In the genomic region with DNA sequence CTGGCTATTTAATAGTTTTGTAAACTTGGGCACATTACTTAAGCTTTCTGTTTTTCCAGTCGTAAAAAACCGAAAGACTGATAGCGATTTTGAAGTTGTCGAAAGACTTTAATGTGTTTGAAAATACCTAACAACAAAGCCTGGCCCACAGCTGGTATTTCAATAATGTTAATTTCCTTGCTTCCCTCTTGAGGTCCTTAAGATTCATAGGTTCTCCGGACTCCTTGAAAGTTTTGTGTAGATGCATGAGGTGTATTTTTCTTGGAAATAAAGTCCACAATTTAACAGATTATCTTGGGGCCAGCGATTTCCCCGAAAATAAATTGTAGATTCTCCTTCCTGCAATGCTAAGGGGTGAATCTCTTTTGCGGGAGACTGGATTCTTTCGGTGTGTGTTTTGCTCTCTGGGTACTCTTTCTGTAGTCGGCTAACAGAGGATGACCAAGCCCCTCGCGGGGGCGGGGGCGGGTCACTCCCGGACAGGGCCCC, we compare ENCODE assay signal across 8 cellular contexts. TPM values are rescaled to one million over a fixed set of nuclear protein-coding genes. Genes with fewer than 3 reads are reported as not detected.
A peak's percentile ranks its signal among the peaks of the same experiment; 100 is the strongest.
DNase-seq lines count a peak whose midpoint lies in the region; ATAC-seq and TF ChIP-seq lines count a peak whose summit lies in the region.

No MANE protein-coding gene starts in this region.

- H3K79me2 ChIP-seq in GM23248 (ENCODE audit: insufficient read depth) = peaks cover 40% of the 10 kb centered on the region

- DNase-seq in GM23248 = no peak
- no peak for DNase-seq in WTC11 (ENCODE audit: low spot score)
- DNase-seq in NCI-H446 treated with DMSO at 0.1 percent for 48 hours (lab: John Stamatoyannopoulos, UW) = no peak
- no peak for DNase-seq in NCI-H524 treated with DMSO at 0.1 percent for 48 hours (lab: John Stamatoyannopoulos, UW)
- no peak for DNase-seq in NCI-H146 (lab: John Stamatoyannopoulos, UW)

- H2AFZ ChIP-seq in GM23248 = peak overlapping the region; percentile 100

- no peak for TF ChIP-seq CTCF in WTC11 (IDR thresholded peaks at IDR 0.05)
- no peak for TF ChIP-seq CTCF in gastroesophageal sphincter (IDR thresholded peaks at IDR 0.05)

- H3K4me3 ChIP-seq in GM23248 = peak overlapping the region; percentile 96
- peak overlapping the region; percentile 34 to 83 for H3K4me3 ChIP-seq in gastroesophageal sphincter
- peak overlapping the region; percentile 80 to 82 (median 82) for H3K4me3 ChIP-seq in skeletal muscle tissue (ENCODE audit: low read length in 3 of 3)

- POLR2A ChIA-PET in WTC11 (lab: Charles Lee) = interaction anchor here (0.5 to 2.4 kb wide), 25 partner anchors 8 to 446 kb away, joined by 3 to 26 read pairs (median 5); a partner anchor contains a TSS

- H3K27me3 ChIP-seq in GM23248 (replicated peaks; ENCODE audit: insufficient read depth) (no peaks in the 10 kb centered on the region), gastroesophageal sphincter (no peaks in the 10 kb centered on the region), skeletal muscle tissue (ENCODE audit: control insufficient read depth in 3 of 3, insufficient read depth in 3 of 3, low read length in 3 of 3) (no peaks in the 10 kb centered on the region)

- H4K20me1 ChIP-seq in GM23248 (ENCODE audit: insufficient read depth) = peaks cover 11% of the 10 kb centered on the region; the same call in 1 of the 2 replicates

- H3K4me2 ChIP-seq in GM23248 (ENCODE audit: unreplicated experiment) = peak overlapping the region; percentile 89

- H3K27ac Mint-ChIP-seq in WTC11 = peak overlapping the region; percentile 100

- TF ChIP-seq POLR2A in gastroesophageal sphincter (IDR thresholded peaks at IDR 0.05) = no peak

- WGBS in GM23248 (ENCODE audit: low coverage in 1 of 2, low lambda C conversion rate in 2 of 2, missing lambda C conversion rate in 2 of 2), 2 experiments = 19 to 21% methylated on average over 15 of the region's 15 CpGs
- WGBS in gastroesophageal sphincter (ENCODE audit: low coverage in 1 of 2), 2 donors = 8 to 10% methylated on average over 6 to 15 of the region's 15 CpGs

- peaks cover 37% of the 10 kb centered on the region for H3K4me1 Mint-ChIP-seq in WTC11

- in situ Hi-C loops in GM23248 (cut with MboI) = no loop called here

- TF ChIP-seq EP300 in gastroesophageal sphincter (IDR thresholded peaks at IDR 0.05) = no peak

- no peaks in the 10 kb centered on the region for H3K9me3 Mint-ChIP-seq in WTC11

- H3K36me3 ChIP-seq in GM23248 (ENCODE audit: low read depth) (peaks cover 23% of the 10 kb centered on the region), gastroesophageal sphincter (peaks cover 0 to 28% of the 10 kb centered on the region in 2 donors), skeletal muscle tissue (ENCODE audit: control insufficient read depth in 3 of 3, insufficient read depth in 3 of 3, low read length in 3 of 3) (peaks cover 11 to 17% (median 12%) of the 10 kb centered on the region in 3 donors)

- H3K4me1 ChIP-seq in GM23248 (ENCODE audit: insufficient read depth) (peaks cover 31% of the 10 kb centered on the region), gastroesophageal sphincter (peaks cover 0 to 46% (median 21%) of the 10 kb centered on the region in 3 donors), skeletal muscle tissue (ENCODE audit: control insufficient read depth in 3 of 3, insufficient read depth in 3 of 3, low read length in 3 of 3) (peaks cover 20 to 25% (median 25%) of the 10 kb centered on the region in 3 donors)

- H3K27me3 Mint-ChIP-seq in WTC11 (ENCODE audit: low read depth) = no peaks in the 10 kb centered on the region

- H3K27ac ChIP-seq in GM23248 (peak overlapping the region; percentile 79), gastroesophageal sphincter (peak overlapping the region; percentile 78 to 94 (median 89)), skeletal muscle tissue (ENCODE audit: low read depth, low read length) (peak overlapping the region; percentile 95)

- H3K9me3 ChIP-seq in GM23248 (ENCODE audit: low read depth) (no peaks in the 10 kb centered on the region), gastroesophageal sphincter (no peaks in the 10 kb centered on the region), skeletal muscle tissue (ENCODE audit: control insufficient read depth in 3 of 3, low read length in 3 of 3) (no peaks in the 10 kb centered on the region)

- peak overlapping the region; percentile 94 for H3K4me3 Mint-ChIP-seq in WTC11

- CTCF ChIA-PET in WTC11 (lab: Charles Lee) = interaction anchor here (0.5 to 2.6 kb wide), 34 partner anchors 8 to 488 kb away, joined by 3 to 21 read pairs (median 4); a partner anchor contains a TSS

- H3K9ac ChIP-seq in GM23248 (peak overlapping the region; percentile 94), skeletal muscle tissue (ENCODE audit: low read depth in 1 of 3, low read length in 3 of 3) (peak overlapping the region; percentile 89 to 91 (median 90))

- peaks cover 31% of the 10 kb centered on the region for H3K36me3 Mint-ChIP-seq in WTC11

- H3F3A ChIP-seq in GM23248 (ENCODE audit: insufficient read depth) = peaks cover 25% of the 10 kb centered on the region

- ATAC-seq in WTC11 = no peak
- no peak for ATAC-seq in gastroesophageal sphincter
- ATAC-seq in HG03442 (IDR thresholded peaks at IDR 0.05; ENCODE audit: unreplicated experiment) = no peak

- no peaks in the 10 kb centered on the region for H3K9me2 ChIP-seq in GM23248 (ENCODE audit: insufficient read depth)

TF ChIP-seq in WTC11, 78 proteins besides CTCF, POLR2A, EP300 and RAD21:
- TF ChIP-seq CREM (CRISPR knock-in tag; IDR thresholded peaks at IDR 0.05) = no peak
- no peak for TF ChIP-seq NFATC4 (CRISPR knock-in tag; IDR thresholded peaks at IDR 0.05)
- TF ChIP-seq TEAD4 (CRISPR knock-in tag; IDR thresholded peaks at IDR 0.05) = no peak
- TF ChIP-seq OVOL2 (CRISPR knock-in tag; IDR thresholded peaks at IDR 0.05; ENCODE audit: borderline replicate concordance) = no peak
- TF ChIP-seq, protein P1, sequence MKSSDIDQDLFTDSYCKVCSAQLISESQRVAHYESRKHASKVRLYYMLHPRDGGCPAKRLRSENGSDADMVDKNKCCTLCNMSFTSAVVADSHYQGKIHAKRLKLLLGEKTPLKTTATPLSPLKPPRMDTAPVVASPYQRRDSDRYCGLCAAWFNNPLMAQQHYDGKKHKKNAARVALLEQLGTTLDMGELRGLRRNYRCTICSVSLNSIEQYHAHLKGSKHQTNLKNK (CRISPR knock-in tag; IDR thresholded peaks at IDR 0.05) = no peak
- TF ChIP-seq KAT7 (CRISPR knock-in tag; IDR thresholded peaks at IDR 0.05; ENCODE audit: borderline replicate concordance) = no peak
- TF ChIP-seq NFE2L1 (CRISPR knock-in tag; IDR thresholded peaks at IDR 0.05) = no peak
- no peak for TF ChIP-seq RORB (CRISPR knock-in tag; IDR thresholded peaks at IDR 0.05)

RNA-seq across cellular contexts. Expression of a gene that starts 0.7 kb away (rescaled TPM):
- total RNA-seq in GM23248 (2014; rRNA removed; shearing (Covaris generic)) = 46.7 and 51.9 TPM in 2 replicates
- polyA plus RNA-seq in GM23248 (2016; fragmentation: Nextera tagmentation; extraction: Ambion mirVana) = 80.2 and 81.9 TPM in 2 replicates
- 111 to 126 TPM (median 114 TPM) in 3 replicates for total RNA-seq in WTC11 (2021)
- total RNA-seq in gastroesophageal sphincter = 10 to 100 TPM; 40.7 to 48.6 (median 44.4) TPM
- total RNA-seq in skeletal muscle tissue = 59.5 TPM
